ENCODE assay signal across 29 cellular contexts in the genomic region with DNA sequence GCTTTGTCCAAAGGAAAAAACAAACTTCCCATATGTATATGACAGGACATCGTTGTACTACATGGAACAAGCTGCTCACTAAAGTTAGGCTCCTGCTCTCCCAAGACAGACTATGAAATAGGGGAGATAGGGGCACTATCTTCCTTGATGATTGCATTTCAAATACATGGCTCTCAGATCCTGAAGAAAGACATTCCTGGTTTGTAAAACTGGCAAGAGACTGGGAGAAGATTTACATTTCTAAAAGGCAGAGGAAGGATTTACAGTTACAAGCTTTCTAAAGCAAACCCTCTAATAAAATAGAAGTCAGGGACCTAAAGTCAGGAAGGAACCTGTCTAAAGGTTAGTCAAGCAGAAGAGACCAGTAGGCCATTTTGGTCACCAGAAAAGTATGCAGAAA.
"Had no signal": no experiment of that assay in that cellular context is flagged by ENCODE, and none has a peak within 500 bp of the region (broad histone marks: within the 10 kb centered on the region; RNA-seq: fewer than 3 reads in every experiment).

No MANE protein-coding gene starts in this region.

- DNase-seq: activated B cell treated with CpG ODN at 0.5 μM for 24 hours; activated CD4-positive, alpha-beta memory T cell treated with anti-CD3 and anti-CD28 coated beads for 36 hours; activated CD4-positive, alpha-beta T cell treated with anti-CD3 and anti-CD28 coated beads for 36 hours; activated CD4-positive, alpha-beta T cell treated with anti-CD3 and anti-CD28 coated beads, Interleukin-2, amount 10 ng/mL, durations not matched to agents 24 days and 14 days; activated CD4-positive, CD25-positive, alpha-beta regulatory T cell treated with anti-CD3 and anti-CD28 coated beads, Interleukin-2, amount 50 U/mL, for 72 hours; activated CD8-positive, alpha-beta memory T cell treated with anti-CD3 and anti-CD28 coated beads, Interleukin-2, amount 10 ng/mL, durations not matched to agents 7 days and 5 days; activated CD8-positive, alpha-beta memory T cell treated with anti-CD3 and anti-CD28 coated beads, Interleukin-2, amount 50 U/mL, for 4 hours; activated CD8-positive, alpha-beta T cell treated with anti-CD3 and anti-CD28 coated beads, Interleukin-2, amount 10 ng/mL, durations not matched to agents 7 days and 5 days; activated effector memory CD4-positive, alpha-beta T cell treated with anti-CD3 and anti-CD28 coated beads, Interleukin-2, amount 50 U/mL, for 16 hours; activated naive CD4-positive, alpha-beta T cell treated with anti-CD3 and anti-CD28 coated beads for 36 hours; activated naive CD8-positive, alpha-beta T cell treated with anti-CD3 and anti-CD28 coated beads for 36 hours; activated naive CD8-positive, alpha-beta T cell treated with anti-CD3 and anti-CD28 coated beads, Interleukin-2, amount 50 U/mL, for 24 hours; activated T-cell treated with anti-CD3 and anti-CD28 coated beads, Interleukin-2, amount 50 U/mL, for 1 hour; activated T-cell treated with anti-CD3 and anti-CD28 coated beads, Interleukin-2, amount 50 U/mL, for 48 hours; adrenal gland; amygdala; aorta; body of pancreas; caudate nucleus; cortex of kidney; dermis blood vessel endothelial cell; effector CD4-positive, alpha-beta T cell; effector memory CD8-positive, alpha-beta T cell; erythroblast; foreskin keratinocyte; gastrocnemius medialis; T-helper 2 cell had no signal

- H3K27ac ChIP-seq: adrenal gland, body of pancreas, esophagus muscularis mucosa, foreskin keratinocyte, gastrocnemius medialis, VCaP had no signal

- H3K9me3 ChIP-seq: adrenal gland, body of pancreas, esophagus muscularis mucosa, gastrocnemius medialis had no signal

- H3K4me3 ChIP-seq: adrenal gland, body of pancreas, esophagus muscularis mucosa, gastrocnemius medialis had no signal

- H3K36me3 ChIP-seq: adrenal gland, esophagus muscularis mucosa, gastrocnemius medialis had no signal

- H3K4me1 ChIP-seq: adrenal gland, body of pancreas, esophagus muscularis mucosa, foreskin keratinocyte, gastrocnemius medialis had no signal

- H3K27me3 ChIP-seq: adrenal gland, body of pancreas, esophagus muscularis mucosa, foreskin keratinocyte, gastrocnemius medialis had no signal
